ENCODE assay signal across 1 cellular context in the genomic region with DNA sequence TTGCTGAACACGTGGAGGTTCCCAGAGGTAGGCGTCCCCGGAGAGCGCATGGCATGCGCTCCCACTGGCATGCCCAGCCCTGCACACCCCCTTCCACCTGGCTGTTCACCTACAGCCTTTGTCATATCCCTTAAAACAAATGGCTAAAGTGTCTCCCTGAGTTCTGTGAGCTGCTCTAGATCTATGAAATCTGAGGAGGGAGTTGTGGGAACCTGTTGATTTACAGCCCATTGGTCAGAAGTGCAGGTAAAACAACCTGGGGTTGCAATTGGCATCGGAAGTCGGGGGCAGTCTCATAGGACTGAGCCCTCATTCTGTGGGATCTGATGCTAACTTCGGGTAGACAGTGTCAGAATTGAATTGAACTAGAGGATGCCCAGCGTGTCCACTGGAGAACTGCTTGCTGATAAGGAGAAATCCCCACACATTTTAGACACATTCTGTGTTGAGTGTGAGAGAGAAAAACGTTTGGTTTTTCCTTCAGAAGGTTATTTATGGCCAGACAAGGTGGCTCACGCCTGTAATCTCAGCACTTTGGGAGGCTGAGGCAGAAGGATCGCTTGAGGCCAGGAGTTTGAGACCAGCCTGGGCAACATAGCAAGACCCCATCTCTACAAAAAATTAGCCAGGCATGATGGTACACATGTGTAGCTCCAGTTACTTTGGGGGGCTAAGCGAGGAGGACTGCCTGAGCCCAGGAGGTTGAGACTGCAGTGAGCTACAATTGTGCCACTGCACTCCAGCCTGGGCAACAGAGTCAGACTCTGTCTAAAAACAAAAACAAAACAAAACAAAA.
TF ChIP-seq lines count a peak whose summit lies in the region.

No MANE protein-coding gene starts in this region.

TF ChIP-seq in GM23338, 12 proteins besides CTCF, POLR2A, EP300 and RAD21 (continued from another document):
- TF ChIP-seq, protein P1, sequence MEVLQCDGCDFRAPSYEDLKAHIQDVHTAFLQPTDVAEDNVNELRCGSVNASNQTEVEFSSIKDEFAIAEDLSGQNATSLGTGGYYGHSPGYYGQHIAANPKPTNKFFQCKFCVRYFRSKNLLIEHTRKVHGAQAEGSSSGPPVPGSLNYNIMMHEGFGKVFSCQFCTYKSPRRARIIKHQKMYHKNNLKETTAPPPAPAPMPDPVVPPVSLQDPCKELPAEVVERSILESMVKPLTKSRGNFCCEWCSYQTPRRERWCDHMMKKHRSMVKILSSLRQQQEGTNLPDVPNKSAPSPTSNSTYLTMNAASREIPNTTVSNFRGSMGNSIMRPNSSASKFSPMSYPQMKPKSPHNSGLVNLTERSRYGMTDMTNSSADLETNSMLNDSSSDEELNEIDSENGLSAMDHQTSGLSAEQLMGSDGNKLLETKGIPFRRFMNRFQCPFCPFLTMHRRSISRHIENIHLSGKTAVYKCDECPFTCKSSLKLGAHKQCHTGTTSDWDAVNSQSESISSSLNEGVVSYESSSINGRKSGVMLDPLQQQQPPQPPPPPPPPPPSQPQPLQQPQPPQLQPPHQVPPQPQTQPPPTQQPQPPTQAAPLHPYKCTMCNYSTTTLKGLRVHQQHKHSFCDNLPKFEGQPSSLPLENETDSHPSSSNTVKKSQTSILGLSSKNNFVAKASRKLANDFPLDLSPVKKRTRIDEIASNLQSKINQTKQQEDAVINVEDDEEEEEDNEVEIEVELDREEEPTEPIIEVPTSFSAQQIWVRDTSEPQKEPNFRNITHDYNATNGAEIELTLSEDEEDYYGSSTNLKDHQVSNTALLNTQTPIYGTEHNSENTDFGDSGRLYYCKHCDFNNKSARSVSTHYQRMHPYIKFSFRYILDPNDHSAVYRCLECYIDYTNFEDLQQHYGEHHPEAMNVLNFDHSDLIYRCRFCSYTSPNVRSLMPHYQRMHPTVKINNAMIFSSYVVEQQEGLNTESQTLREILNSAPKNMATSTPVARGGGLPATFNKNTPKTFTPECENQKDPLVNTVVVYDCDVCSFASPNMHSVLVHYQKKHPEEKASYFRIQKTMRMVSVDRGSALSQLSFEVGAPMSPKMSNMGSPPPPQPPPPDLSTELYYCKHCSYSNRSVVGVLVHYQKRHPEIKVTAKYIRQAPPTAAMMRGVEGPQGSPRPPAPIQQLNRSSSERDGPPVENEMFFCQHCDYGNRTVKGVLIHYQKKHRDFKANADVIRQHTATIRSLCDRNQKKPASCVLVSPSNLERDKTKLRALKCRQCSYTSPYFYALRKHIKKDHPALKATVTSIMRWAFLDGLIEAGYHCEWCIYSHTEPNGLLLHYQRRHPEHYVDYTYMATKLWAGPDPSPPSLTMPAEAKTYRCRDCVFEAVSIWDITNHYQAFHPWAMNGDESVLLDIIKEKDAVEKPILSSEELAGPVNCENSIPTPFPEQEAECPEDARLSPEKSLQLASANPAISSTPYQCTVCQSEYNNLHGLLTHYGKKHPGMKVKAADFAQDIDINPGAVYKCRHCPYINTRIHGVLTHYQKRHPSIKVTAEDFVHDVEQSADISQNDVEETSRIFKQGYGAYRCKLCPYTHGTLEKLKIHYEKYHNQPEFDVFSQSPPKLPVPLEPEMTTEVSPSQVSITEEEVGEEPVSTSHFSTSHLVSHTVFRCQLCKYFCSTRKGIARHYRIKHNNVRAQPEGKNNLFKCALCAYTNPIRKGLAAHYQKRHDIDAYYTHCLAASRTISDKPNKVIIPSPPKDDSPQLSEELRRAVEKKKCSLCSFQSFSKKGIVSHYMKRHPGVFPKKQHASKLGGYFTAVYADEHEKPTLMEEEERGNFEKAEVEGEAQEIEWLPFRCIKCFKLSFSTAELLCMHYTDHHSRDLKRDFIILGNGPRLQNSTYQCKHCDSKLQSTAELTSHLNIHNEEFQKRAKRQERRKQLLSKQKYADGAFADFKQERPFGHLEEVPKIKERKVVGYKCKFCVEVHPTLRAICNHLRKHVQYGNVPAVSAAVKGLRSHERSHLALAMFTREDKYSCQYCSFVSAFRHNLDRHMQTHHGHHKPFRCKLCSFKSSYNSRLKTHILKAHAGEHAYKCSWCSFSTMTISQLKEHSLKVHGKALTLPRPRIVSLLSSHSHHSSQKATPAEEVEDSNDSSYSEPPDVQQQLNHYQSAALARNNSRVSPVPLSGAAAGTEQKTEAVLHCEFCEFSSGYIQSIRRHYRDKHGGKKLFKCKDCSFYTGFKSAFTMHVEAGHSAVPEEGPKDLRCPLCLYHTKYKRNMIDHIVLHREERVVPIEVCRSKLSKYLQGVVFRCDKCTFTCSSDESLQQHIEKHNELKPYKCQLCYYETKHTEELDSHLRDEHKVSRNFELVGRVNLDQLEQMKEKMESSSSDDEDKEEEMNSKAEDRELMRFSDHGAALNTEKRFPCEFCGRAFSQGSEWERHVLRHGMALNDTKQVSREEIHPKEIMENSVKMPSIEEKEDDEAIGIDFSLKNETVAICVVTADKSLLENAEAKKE (CRISPR knock-in tag; IDR thresholded peaks at IDR 0.05): no peak
- no peak for TF ChIP-seq NANOG (IDR thresholded peaks at IDR 0.05; ENCODE audit: borderline replicate concordance)
- no peak for TF ChIP-seq ZNF114 (CRISPR knock-in tag; IDR thresholded peaks at IDR 0.05)
- TF ChIP-seq POLR2AphosphoS5 (IDR thresholded peaks at IDR 0.05; ENCODE audit: low read depth): no peak
TF ChIP-seq in GM23338: peak in this region for 0.
